In the genomic region with DNA sequence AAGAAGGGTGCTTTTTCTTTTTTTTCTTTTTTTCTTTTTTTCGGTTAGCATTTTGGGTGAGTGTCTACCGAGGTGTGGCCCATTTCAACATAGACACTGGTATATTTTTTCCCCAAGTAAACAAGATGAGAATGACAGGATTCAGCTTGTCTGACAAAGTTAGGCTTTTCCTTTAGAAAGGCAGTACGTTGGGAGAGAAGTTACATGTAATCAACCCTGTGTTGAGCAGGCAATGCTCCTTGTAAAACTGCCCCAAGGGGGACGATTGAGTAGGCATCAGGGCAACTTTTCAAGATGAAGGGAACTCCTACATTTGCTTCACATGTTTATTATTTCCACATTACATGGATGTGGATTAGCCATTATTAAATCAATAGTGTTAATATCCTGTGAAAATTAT, we compare ENCODE assay signal across 1 cellular context.
TF ChIP-seq lines count a peak whose summit lies in the region.

No MANE protein-coding gene starts in this region.

TF ChIP-seq in A549, 52 proteins besides CTCF, POLR2A, EP300 and RAD21 (continued from another document):
- TF ChIP-seq, protein P1, sequence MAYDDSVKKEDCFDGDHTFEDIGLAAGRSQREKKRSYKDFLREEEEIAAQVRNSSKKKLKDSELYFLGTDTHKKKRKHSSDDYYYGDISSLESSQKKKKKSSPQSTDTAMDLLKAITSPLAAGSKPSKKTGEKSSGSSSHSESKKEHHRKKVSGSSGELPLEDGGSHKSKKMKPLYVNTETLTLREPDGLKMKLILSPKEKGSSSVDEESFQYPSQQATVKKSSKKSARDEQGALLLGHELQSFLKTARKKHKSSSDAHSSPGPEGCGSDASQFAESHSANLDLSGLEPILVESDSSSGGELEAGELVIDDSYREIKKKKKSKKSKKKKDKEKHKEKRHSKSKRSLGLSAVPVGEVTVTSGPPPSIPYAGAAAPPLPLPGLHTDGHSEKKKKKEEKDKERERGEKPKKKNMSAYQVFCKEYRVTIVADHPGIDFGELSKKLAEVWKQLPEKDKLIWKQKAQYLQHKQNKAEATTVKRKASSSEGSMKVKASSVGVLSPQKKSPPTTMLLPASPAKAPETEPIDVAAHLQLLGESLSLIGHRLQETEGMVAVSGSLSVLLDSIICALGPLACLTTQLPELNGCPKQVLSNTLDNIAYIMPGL (CRISPR knock-in tag; IDR thresholded peaks at IDR 0.05; ENCODE audit: borderline replicate concordance), result no peak
- TF ChIP-seq NFE2L2 (conservative IDR thresholded peaks at IDR 0.05; ENCODE audit: low read length) (no peak), POLR2AphosphoS2 (conservative IDR thresholded peaks at IDR 0.05; ENCODE audit: low read length) (no peak)
